8 cellular contexts compared by ENCODE assay signal in genomic region chr9:42365244-42365951, GRCh38.
DNase-seq lines count a peak whose midpoint lies in the region; ATAC-seq and TF ChIP-seq lines count a peak whose summit lies in the region.
"Not testable (repeated sequence)": the region's sequence is repeated elsewhere in the genome, so short reads cannot be mapped to it uniquely, and the experiment has no call there.

No MANE protein-coding gene starts in this region.

- not testable (repeated sequence) for H3K9me3 ChIP-seq in AG04450 (ENCODE audit: control insufficient read depth, insufficient read depth, low read length)

- DNase-seq in AG04450 (ENCODE audit: low read depth, low spot score) = peak; percentile 13
- not testable (repeated sequence) for DNase-seq in Right ventricle myocardium inferior (ENCODE audit: missing footprints); omental fat pad (ENCODE audit: low spot score)

- H3K27ac Mint-ChIP-seq in activated T-helper 17 cell treated with anti-CD3 and anti-CD28 coated beads, Interleukin-2, amount 50 U/mL, for 72 hours = not testable (repeated sequence)

- not testable (repeated sequence) for TF ChIP-seq CTCF in AG04450 (IDR thresholded peaks at IDR 0.05; ENCODE audit: low read depth, low read length); omental fat pad (IDR thresholded peaks at IDR 0.05)

- H3K27ac ChIP-seq in AG04450 (ENCODE audit: low read depth, low read length) = not testable (repeated sequence)

- H3K9me3 Mint-ChIP-seq in activated T-helper 17 cell treated with anti-CD3 and anti-CD28 coated beads, Interleukin-2, amount 50 U/mL, for 72 hours = not testable (repeated sequence)

- H3K4me1 Mint-ChIP-seq in activated T-helper 17 cell treated with anti-CD3 and anti-CD28 coated beads, Interleukin-2, amount 50 U/mL, for 72 hours = not testable (repeated sequence)

- not testable (repeated sequence) for H3K36me3 Mint-ChIP-seq in activated T-helper 17 cell treated with anti-CD3 and anti-CD28 coated beads, Interleukin-2, amount 50 U/mL, for 72 hours (ENCODE audit: low read depth)

- POLR2A ChIA-PET in AG04450 (lab: Yijun Ruan, JAX) = not testable (repeated sequence)

- not testable (repeated sequence) for H3K4me3 ChIP-seq in AG04450 (ENCODE audit: low read depth, low read length)

- not testable (repeated sequence) for H3K27me3 ChIP-seq in AG04450 (ENCODE audit: control insufficient read depth, insufficient read depth, low read length)

- CTCF ChIA-PET in AG04450 (lab: Charles Lee) = not testable (repeated sequence)

- ATAC-seq in GM18909 (IDR thresholded peaks at IDR 0.05; ENCODE audit: poor library complexity, unreplicated experiment) (peak; percentile 84), GM21619 (IDR thresholded peaks at IDR 0.05; ENCODE audit: unreplicated experiment) (peak; percentile 90), HG03045 (IDR thresholded peaks at IDR 0.05; ENCODE audit: unreplicated experiment) (peak; percentile 82), HG03575 (IDR thresholded peaks at IDR 0.05; ENCODE audit: extremely low read depth, insufficient number of reproducible peaks, low FRiP score, unreplicated experiment) (peak; percentile 80), Right ventricle myocardium inferior (peak; percentile 82), omental fat pad (ENCODE audit: low FRiP score) (peak; percentile 45)
- ATAC-seq in activated T-helper 17 cell treated with anti-CD3 and anti-CD28 coated beads, Interleukin-2, amount 50 U/mL, for 72 hours (replicated peaks) = peak; percentile 76

- not testable (repeated sequence) for H3K4me3 Mint-ChIP-seq in activated T-helper 17 cell treated with anti-CD3 and anti-CD28 coated beads, Interleukin-2, amount 50 U/mL, for 72 hours

- intact Hi-C loops in Right ventricle myocardium inferior (cut with DNase I) = not testable (repeated sequence)

- not testable (repeated sequence) for H3K27me3 Mint-ChIP-seq in activated T-helper 17 cell treated with anti-CD3 and anti-CD28 coated beads, Interleukin-2, amount 50 U/mL, for 72 hours
